ENCODE assay signal across 16 cellular contexts in genomic region chr18:50458366-50458765, GRCh38.
A peak's percentile ranks its signal among the peaks of the same experiment; 100 is the strongest.
DNase-seq lines count a peak whose midpoint lies in the region; FAIRE-seq and TF ChIP-seq lines count a peak whose summit lies in the region.
"Had no signal": no experiment of that assay in that cellular context is flagged by ENCODE, and none has a peak within 500 bp of the region (broad histone marks: within the 10 kb centered on the region; RNA-seq: fewer than 3 reads in every experiment).

No MANE protein-coding gene starts in this region.

- no peaks in the 10 kb centered on the region for H3K79me2 ChIP-seq in H1 (ENCODE audit: control insufficient read depth in 1 of 2, insufficient read depth in 2 of 2, low read length in 2 of 2)

- peak overlapping the region; percentile 2; the same call in 1 of the 2 replicates for H2BK20ac ChIP-seq in H1 (ENCODE audit: low read length)

- H2BK5ac ChIP-seq in H1 (ENCODE audit: low read depth, low read length) = 0 out of 2 replicates have a peak overlapping the region, but pooled peaks have one; percentile 21

- H2AK5ac ChIP-seq in H1 (ENCODE audit: low read depth, low read length) = no peak overlapping the region

- TF ChIP-seq CTCF in H1 (IDR thresholded peaks at IDR 0.05; ENCODE audit: control extremely low read depth in 1 of 3, insufficient read depth in 1 of 3, low read depth in 1 of 3, low read length in 3 of 3) (no peak), liver (IDR thresholded peaks at IDR 0.05; ENCODE audit: low read depth, low read length, missing input control) (no peak)

- H3K14ac ChIP-seq in H1 (ENCODE audit: insufficient read length) = no peak overlapping the region

- H4K5ac ChIP-seq in H1 (ENCODE audit: insufficient read length, low read depth, low read length) = no peak overlapping the region

- TF ChIP-seq POLR2A in H1 (IDR thresholded peaks at IDR 0.05; ENCODE audit: control extremely low read depth in 1 of 2, low read depth in 2 of 2, low read length in 2 of 2) = no peak

- H3K23me2 ChIP-seq in H1 (ENCODE audit: low read depth, low read length) = no peaks in the 10 kb centered on the region

- H3K79me1 ChIP-seq in H1 (ENCODE audit: low read depth, low read length) = no peaks in the 10 kb centered on the region

- H3K4me1 ChIP-seq in H1 (replicated peaks in 1 of 4; ENCODE audit: control insufficient read depth in 3 of 4, insufficient read depth in 4 of 4, low read length in 3 of 4) (peaks cover 0 to 7% (median 0%) of the 10 kb centered on the region in 4 experiments; a peak in 2 of 7 replicates), liver (ENCODE audit: control insufficient read depth in 4 of 4, insufficient read depth in 4 of 4, low read length in 3 of 4) (peaks cover 10 to 41% (median 29%) of the 10 kb centered on the region in 4 donors)
- H3K4me1 ChIP-seq: A549 had no signal

- peak overlapping the region; percentile 25; the same call in 1 of the 2 replicates for H3K18ac ChIP-seq in H1 (ENCODE audit: extremely low read depth, low read length)

- H4K20me1 ChIP-seq in H1 (replicated peaks in 1 of 2; ENCODE audit: control insufficient read depth in 1 of 2, insufficient read depth in 2 of 2, low read length in 2 of 2) = no peaks in the 10 kb centered on the region

- CTCF ChIA-PET in H1 (lab: Charles Lee; ENCODE audit: partially characterized antibody) = no interaction called here

- H3K23ac ChIP-seq in H1 (ENCODE audit: insufficient read length) = no peak overlapping the region

- WGBS in H1 (ENCODE audit: extremely low coverage in 1 of 2, insufficient coverage in 1 of 2, insufficient read length in 1 of 2, insufficient replicate concordance in 2 of 2, low coverage in 1 of 2, low lambda C conversion rate in 2 of 2, missing lambda C conversion rate in 1 of 2), 2 experiments = 93% methylated on average over 3 of the region's 3 CpGs; no CpG with 5 or more reads in 1 of the 2 experiments
- WGBS in liver = 74% methylated on average over 3 of the region's 3 CpGs

- no peak overlapping the region for H4K91ac ChIP-seq in H1 (replicated peaks; ENCODE audit: insufficient read length, low read length)

- no peak overlapping the region for H3K27ac ChIP-seq in H1 (ENCODE audit: low read depth, low read length)
- peak overlapping the region; percentile 64 to 65 for H3K27ac ChIP-seq in liver (ENCODE audit: low read depth in 1 of 2, low read length in 2 of 2)
- H3K27ac ChIP-seq in substantia nigra (ENCODE audit: low read depth, low read length, poor library complexity, severe bottlenecking) = no peak overlapping the region
- H3K27ac ChIP-seq: A549 had no signal

- H3K9me3 ChIP-seq in H1 (ENCODE audit: insufficient read depth in 2 of 2, low read depth in 1 of 2, low read length in 1 of 2) = no peaks in the 10 kb centered on the region
- H3K9me3 ChIP-seq in liver (ENCODE audit: control insufficient read depth in 4 of 4, low read length in 3 of 4) = no peaks in the 10 kb centered on the region
- H3K9me3 ChIP-seq: A549 had no signal

- DNase-seq in NCI-H69 (lab: John Stamatoyannopoulos, UW) (peak; percentile 18), H1 (ENCODE audit: low read depth in 1 of 2, low spot score in 2 of 2) (no peak), head of caudate nucleus (no peak), RKO (ENCODE audit: low spot score) (no peak), substantia nigra (lab: John Stamatoyannopoulos, UW) (no peak)
- DNase-seq: CD8-positive, alpha-beta T cell; COR-L47; DMS153; DMS79 treated with DMSO at 0.1 percent for 48 hours; EL; HCEC 1CT had no signal

- no peak overlapping the region for H3K4me3 ChIP-seq in H1 (ENCODE audit: extremely low read depth in 1 of 4, insufficient read depth in 2 of 4, low read depth in 3 of 4, low read length in 4 of 4)
- H3K4me3 ChIP-seq in liver (ENCODE audit: low read depth in 1 of 3, low read length in 3 of 3) = no peak overlapping the region
- H3K4me3 ChIP-seq: A549 had no signal

- H2BK12ac ChIP-seq in H1 (ENCODE audit: low read depth, low read length) = no peak overlapping the region; the same call in 1 of the 2 replicates

- TF ChIP-seq RAD21 in H1 (IDR thresholded peaks at IDR 0.05 in 1 of 2, conservative IDR thresholded peaks at IDR 0.05 in 1 of 2; ENCODE audit: low read depth in 2 of 2, low read length in 2 of 2) (no peak), liver (IDR thresholded peaks at IDR 0.05) (no peak)

- POLR2A ChIA-PET in H1 (lab: Charles Lee; ENCODE audit: partially characterized antibody) = no interaction called here

- no peaks in the 10 kb centered on the region for H3K27me3 ChIP-seq in H1 (replicated peaks in 1 of 4; ENCODE audit: control insufficient read depth in 3 of 4, extremely low read depth in 1 of 4, insufficient read depth in 3 of 4, low read length in 3 of 4)
- H3K27me3 ChIP-seq in liver (ENCODE audit: control insufficient read depth in 4 of 4, insufficient read depth in 4 of 4, low read length in 3 of 4) = no peaks in the 10 kb centered on the region

- peak overlapping the region; percentile 85 for H2AFZ ChIP-seq in H1 (ENCODE audit: low read length)

- intact Hi-C loops in head of caudate nucleus (cut with DNase I) = no loop called here

- no peak overlapping the region for H2BK120ac ChIP-seq in H1 (replicated peaks; ENCODE audit: low read depth, low read length)

- no peak for TF ChIP-seq EP300 in H1 (IDR thresholded peaks at IDR 0.05; ENCODE audit: borderline replicate concordance in 1 of 2, low read depth in 2 of 2, low read length in 2 of 2)

- no peak overlapping the region for H4K8ac ChIP-seq in H1 (ENCODE audit: extremely low read depth, insufficient read depth, low read length)

- no peak overlapping the region for H3K9ac ChIP-seq in H1 (replicated peaks in 1 of 4; ENCODE audit: extremely low read depth in 1 of 4, low read depth in 3 of 4, low read length in 3 of 4)
- H3K9ac ChIP-seq in liver (ENCODE audit: low read depth in 1 of 2, low read length in 2 of 2) = no peak overlapping the region

- H3K36me3 ChIP-seq in H1 (ENCODE audit: control insufficient read depth in 2 of 4, insufficient read depth in 4 of 4, low read length in 3 of 4) = no peaks in the 10 kb centered on the region
- H3K36me3 ChIP-seq in liver (ENCODE audit: control insufficient read depth in 4 of 4, insufficient read depth in 3 of 4, low read depth in 1 of 4, low read length in 3 of 4) = no peaks in the 10 kb centered on the region

- H3K56ac ChIP-seq in H1 (replicated peaks; ENCODE audit: insufficient read length, low read depth, low read length) = no peak overlapping the region

- peak overlapping the region; percentile 40; the same call in 1 of the 2 replicates for H2BK15ac ChIP-seq in H1 (ENCODE audit: low read length)

- H3K4me2 ChIP-seq in H1 (ENCODE audit: insufficient read depth in 1 of 2, low read depth in 2 of 2, low read length in 2 of 2) = peak overlapping the region in 1 of 2 experiments; percentile 35; a peak in 1 of 4 replicates
- H3K4me2 ChIP-seq: A549 had no signal

- no peak for FAIRE-seq in H1 (lab: Jason Lieb, UNC)
- FAIRE-seq: A549, D721Med, G401.6, GM12891 had no signal

- H3K4ac ChIP-seq in H1 (replicated peaks; ENCODE audit: insufficient read length, low read depth, low read length) = no peak overlapping the region

TF ChIP-seq in H1, 55 proteins besides CTCF, POLR2A, EP300 and RAD21 (continues in another document):
- TF ChIP-seq TBP (IDR thresholded peaks at IDR 0.05; ENCODE audit: low read depth, low read length) (no peak), ZNF274 (IDR thresholded peaks at IDR 0.05; ENCODE audit: borderline replicate concordance, extremely low read depth, low read length) (no peak), RNF2 (IDR thresholded peaks at IDR 0.05; ENCODE audit: borderline replicate concordance, low read depth, low read length, missing control alignments, poor library complexity, severe bottlenecking) (no peak), ATF3 (IDR thresholded peaks at IDR 0.05; ENCODE audit: insufficient read depth, low read depth, low read length) (no peak), SIRT6 (IDR thresholded peaks at IDR 0.05; ENCODE audit: low read length) (no peak), BCL11A (IDR thresholded peaks at IDR 0.05; ENCODE audit: low read depth in 2 of 2, low read length in 2 of 2) (no peak), SP1 (IDR thresholded peaks at IDR 0.05; ENCODE audit: low read depth, low read length) (no peak), FOSL1 (IDR thresholded peaks at IDR 0.05; ENCODE audit: insufficient read depth, low read depth, low read length) (no peak), BACH1 (IDR thresholded peaks at IDR 0.05; ENCODE audit: low read length) (no peak), JUN (IDR thresholded peaks at IDR 0.05; ENCODE audit: low read depth, low read length) (no peak), PHF8 (conservative IDR thresholded peaks at IDR 0.05; ENCODE audit: low read depth, low read length) (no peak), SP4 (IDR thresholded peaks at IDR 0.05; ENCODE audit: low read length) (no peak)

TF ChIP-seq in liver, 16 proteins besides CTCF, POLR2A, EP300 and RAD21 (continues in another document):
- no peak for TF ChIP-seq EGR1 (IDR thresholded peaks at IDR 0.05; ENCODE audit: low read depth in 2 of 2)
- TF ChIP-seq REST (IDR thresholded peaks at IDR 0.05) = no peak
- no peak for TF ChIP-seq GABPA (IDR thresholded peaks at IDR 0.05 in 1 of 2, conservative IDR thresholded peaks at IDR 0.05 in 1 of 2)
- TF ChIP-seq NR2F2 (IDR thresholded peaks at IDR 0.05) = no peak

Comparison
In these comparisons a context has a peak if more than half of its experiments do, and no peak if none do; other contexts are left out.
1. H3K27ac ChIP-seq: peak in liver (2 of 2); none in H1 (single experiment) and substantia nigra (single experiment).